23 cellular contexts compared by ENCODE assay signal in genomic region chr12:68595246-68595645, GRCh38.
"Had no signal": no experiment of that assay in that cellular context is flagged by ENCODE, and none has a peak within 500 bp of the region (broad histone marks: within the 10 kb centered on the region; RNA-seq: fewer than 3 reads in every experiment).

No MANE protein-coding gene starts in this region.

- H3K9me3 ChIP-seq: adrenal gland had no signal

- H3K4me3 Mint-ChIP-seq: activated naive CD8-positive, alpha-beta T cell; activated T-helper 1 cell treated with anti-CD3 and anti-CD28 coated beads, Interleukin-12 subunit alpha, Interleukin-12 subunit beta, Interleukin-2, Interleukin-4 antibody, amounts not matched to agents 30 ng/mL and 10 ng/mL and 1 ng/mL, durations not matched to agents 14 hours and 24 hours and 36 hours; dendritic cell treated with granulocyte-macrophage colony-stimulating factor and Interleukin-4, amounts not matched to agents 40 ng/mL and 50 ng/mL, for 4 days; immature natural killer cell; natural killer cell had no signal

- H3K36me3 Mint-ChIP-seq: activated naive CD8-positive, alpha-beta T cell; natural killer cell had no signal

- H3K36me3 ChIP-seq: adrenal gland, ascending aorta, brain microvascular endothelial cell, thoracic aorta, upper lobe of left lung had no signal

- H3K27me3 Mint-ChIP-seq: activated naive CD8-positive, alpha-beta T cell; dendritic cell treated with granulocyte-macrophage colony-stimulating factor and Interleukin-4, amounts not matched to agents 40 ng/mL and 50 ng/mL, for 4 days had no signal

- H3K9me3 Mint-ChIP-seq: dendritic cell treated with granulocyte-macrophage colony-stimulating factor and Interleukin-4, amounts not matched to agents 40 ng/mL and 50 ng/mL, for 4 days had no signal

- DNase-seq: activated CD4-positive, alpha-beta T cell treated with anti-CD3 and anti-CD28 coated beads, Interleukin-2, amount 50 U/mL, for 48 hours; activated gamma-delta T cell treated with Interleukin-2 at 50 U/mL for 16 hours; adrenal gland; brain microvascular endothelial cell; caudate nucleus; effector CD4-positive, alpha-beta T cell; foreskin melanocyte; immature natural killer cell; natural killer cell; small intestine; stimulated activated CD4-positive, alpha-beta T cell treated with anti-CD3 and anti-CD28 coated beads, Interleukin-2, amount 100 ng/mL, for 24 hours; stimulated activated naive CD4-positive, alpha-beta T cell; T-helper 9 cell; upper lobe of left lung had no signal

- ATAC-seq: esophagus mucosa, left lobe of liver, natural killer cell, sciatic nerve had no signal

- H3K27ac ChIP-seq: adrenal gland, ascending aorta, brain microvascular endothelial cell, hepatocyte, thoracic aorta, upper lobe of left lung had no signal

- H3K27ac Mint-ChIP-seq: activated T-helper 1 cell treated with anti-CD3 and anti-CD28 coated beads, Interleukin-12 subunit alpha, Interleukin-12 subunit beta, Interleukin-2, Interleukin-4 antibody, amounts not matched to agents 30 ng/mL and 10 ng/mL and 1 ng/mL, durations not matched to agents 14 hours and 24 hours and 36 hours; dendritic cell treated with granulocyte-macrophage colony-stimulating factor and Interleukin-4, amounts not matched to agents 40 ng/mL and 50 ng/mL, for 4 days had no signal
